Comparison of ENCODE assay signal across 9 cellular contexts in genomic region chr9:76643399-76644117, GRCh38.
DNase-seq lines count a peak whose midpoint lies in the region; ATAC-seq, FAIRE-seq and TF ChIP-seq lines count a peak whose summit lies in the region.
"Had no signal": no experiment of that assay in that cellular context is flagged by ENCODE, and none has a peak within 500 bp of the region (broad histone marks: within the 10 kb centered on the region; RNA-seq: fewer than 3 reads in every experiment).

No MANE protein-coding gene starts in this region.

- peaks cover 4 to 77% (median 37%) of the 10 kb centered on the region in 4 donors for H3K36me3 ChIP-seq in sigmoid colon

- no peak for TF ChIP-seq POLR2A in sigmoid colon (IDR thresholded peaks at IDR 0.05)

- TF ChIP-seq CTCF in sigmoid colon (IDR thresholded peaks at IDR 0.05), result no peak

- no peaks in the 10 kb centered on the region for H3K9me3 ChIP-seq in sigmoid colon

- WGBS in sigmoid colon, 2 donors, result 53 to 86% methylated on average over 6 of the region's 6 CpGs

- ATAC-seq in HG02852 (IDR thresholded peaks at IDR 0.05; ENCODE audit: unreplicated experiment) (peak; percentile 98), esophagus mucosa (no peak)
- ATAC-seq: activated T-cell treated with anti-CD3 and anti-CD28 coated beads, Interleukin-2, amount 50 U/mL, for 4 hours had no signal

- FAIRE-seq in GM19239 (lab: Jason Lieb, UNC), result peak; percentile 94

- H3K27me3 ChIP-seq in sigmoid colon, result no peaks in the 10 kb centered on the region

- no peak for DNase-seq in GM19239 (ENCODE audit: insufficient read length, low spot score)
- DNase-seq in MV-4-11 (lab: John Stamatoyannopoulos, UW), result peak; percentile 83
- DNase-seq in sigmoid colon, result no peak
- no peak for DNase-seq in stimulated activated CD4-positive, alpha-beta T cell treated with anti-CD3 and anti-CD28 coated beads, Interleukin-2, amount 100 ng/mL, for 24 hours
- DNase-seq in SW 1271 (lab: John Stamatoyannopoulos, UW), result no peak
- DNase-seq: activated T-cell treated with anti-CD3 and anti-CD28 coated beads, Interleukin-2, amount 50 U/mL, for 4 hours had no signal

- H3K4me1 ChIP-seq in sigmoid colon, result peaks cover 0 to 10% (median 3%) of the 10 kb centered on the region in 4 donors

- H3K27ac ChIP-seq in sigmoid colon, result peak overlapping the region; percentile 12 to 46 (median 24)
- H3K27ac ChIP-seq: PC-9 had no signal

- H3K4me3 ChIP-seq in sigmoid colon, result no peak overlapping the region
- H3K4me3 ChIP-seq: PC-9 had no signal

- intact Hi-C loops in sigmoid colon (cut with DNase I), result no loop called here

- no peak for TF ChIP-seq EP300 in sigmoid colon (IDR thresholded peaks at IDR 0.05)
